8 cellular contexts compared by ENCODE assay signal in the genomic region with DNA sequence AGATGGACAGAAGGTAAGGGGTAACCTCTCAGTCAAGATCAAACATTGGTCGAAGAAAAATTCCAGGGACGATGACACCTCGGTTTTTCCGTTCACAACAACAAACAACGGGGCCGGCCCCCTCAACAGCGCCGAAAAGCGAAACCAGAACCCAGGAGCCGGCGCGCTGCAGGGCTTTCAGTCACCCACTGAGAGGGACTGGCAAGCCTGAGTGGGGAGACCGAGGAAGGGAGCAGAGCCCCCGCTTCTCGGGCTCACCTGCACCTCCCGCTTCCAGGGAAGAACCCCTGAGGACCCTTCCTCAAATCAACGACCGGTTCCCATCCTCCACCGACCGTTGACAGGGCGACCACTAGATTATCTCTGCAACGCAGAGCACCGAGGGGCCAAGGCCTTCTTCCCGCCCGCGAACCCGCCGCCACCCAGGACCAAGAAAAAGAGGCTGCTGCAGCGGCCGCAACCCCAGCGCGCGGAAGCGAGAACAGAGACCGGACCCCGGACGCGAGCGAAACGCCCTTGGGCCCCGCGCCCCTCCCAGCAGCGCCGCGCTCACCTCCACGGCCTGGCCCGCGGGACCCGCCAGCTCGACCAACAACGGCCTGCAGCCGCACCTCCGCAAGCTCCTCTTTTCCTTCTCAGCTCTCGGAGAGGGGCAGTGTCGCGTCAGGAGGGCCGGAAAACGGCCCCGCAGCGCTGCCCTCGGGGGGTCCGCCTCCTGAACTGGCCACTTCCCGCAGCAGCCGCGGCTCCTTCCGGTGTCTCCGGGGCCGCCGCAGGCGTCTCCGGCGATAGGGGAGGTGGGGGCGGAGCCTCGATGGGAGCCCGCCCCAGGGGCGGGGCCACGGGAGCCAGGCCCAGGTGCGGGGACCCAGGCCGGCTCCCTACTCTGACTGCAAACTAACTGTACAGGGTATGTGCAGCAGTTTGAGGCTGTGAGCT. TPM values are rescaled to one million over a fixed set of nuclear protein-coding genes. Genes with fewer than 3 reads are reported as not detected.
DNase-seq lines count a peak whose midpoint lies in the region; ATAC-seq, FAIRE-seq and TF ChIP-seq lines count a peak whose summit lies in the region.

A gene (minus strand): TSS at position 763 of the 939 bp plus-strand sequence. CDS start 18,155 bp downstream, outside the sequence.

- WGBS in psoas muscle, 3 donors, result 0 to 1% (median 1%) methylated on average over 62 to 79 of the region's 79 CpGs

- FAIRE-seq in GM12892 (lab: Jason Lieb, UNC) (peak; percentile 93), urothelium cell line (lab: Jason Lieb, UNC) (no peak)

- H3K36me3 Mint-ChIP-seq in T-helper 1 cell treated with Interleukin-12 subunit alpha and Interleukin-12 subunit beta and Interleukin-4 antibody, amounts not matched to agents 30 μg/mL and 1 μg/mL, for 36 hours (ENCODE audit: low read depth), result peaks cover 2% of the 10 kb centered on the region

- H3K4me1 ChIP-seq in left ventricle myocardium inferior (peaks cover 53% of the 10 kb centered on the region), psoas muscle (peaks cover 31% of the 10 kb centered on the region)

- ATAC-seq in HG02678 (IDR thresholded peaks at IDR 0.05; ENCODE audit: unreplicated experiment) (peak; percentile 96), psoas muscle (peak; percentile 98 to 99 (median 98))

- TF ChIP-seq POLR2A in GM12892 (IDR thresholded peaks at IDR 0.05; ENCODE audit: low read depth, low read length), result peak; percentile 55; the same call in 1 of the 2 replicates

- TF ChIP-seq CTCF in left ventricle myocardium inferior (IDR thresholded peaks at IDR 0.05; ENCODE audit: borderline replicate concordance), result peak; percentile 13
- no peak for TF ChIP-seq CTCF in psoas muscle (IDR thresholded peaks at IDR 0.05)

- intact Hi-C loops in left ventricle myocardium inferior (cut with micrococcal nuclease) (no loop called here), psoas muscle (cut with DNase I) (loop anchor here in 1 of 2 donors (2.0 kb wide), 1 partner anchor 19 kb away; a partner anchor contains a TSS)

- DNase-seq in GM12892 (ENCODE audit: insufficient read length) (peak; percentile 73), NCI-H128 (lab: John Stamatoyannopoulos, UW; ENCODE audit: unreplicated experiment) (peak; percentile 85), amniotic epithelial cell (ENCODE audit: low read depth) (peak; percentile 69), left ventricle myocardium inferior (peak; percentile 90), psoas muscle (peak; percentile 89 to 93), urothelium cell line (ENCODE audit: low spot score) (peak; percentile 95)

- peak within 1 kb of the TSS; percentile 94 for H3K27ac ChIP-seq in left ventricle myocardium inferior (replicated peaks)
- H3K27ac ChIP-seq in psoas muscle, result peak within 1 kb of the TSS; percentile 87

- peaks cover 27% of the 10 kb centered on the region for H3K4me1 Mint-ChIP-seq in T-helper 1 cell treated with Interleukin-12 subunit alpha and Interleukin-12 subunit beta and Interleukin-4 antibody, amounts not matched to agents 30 μg/mL and 1 μg/mL, for 36 hours (ENCODE audit: low read depth)

- no peaks in the 10 kb centered on the region for H3K27me3 Mint-ChIP-seq in T-helper 1 cell treated with Interleukin-12 subunit alpha and Interleukin-12 subunit beta and Interleukin-4 antibody, amounts not matched to agents 30 μg/mL and 1 μg/mL, for 36 hours (ENCODE audit: low read depth)

- peak within 1 kb of the TSS; percentile 92 for H3K27ac Mint-ChIP-seq in T-helper 1 cell treated with Interleukin-12 subunit alpha and Interleukin-12 subunit beta and Interleukin-4 antibody, amounts not matched to agents 30 μg/mL and 1 μg/mL, for 36 hours

- H3K36me3 ChIP-seq in left ventricle myocardium inferior (no peaks in the 10 kb centered on the region), psoas muscle (ENCODE audit: insufficient read depth in 1 of 2, low read depth in 1 of 2) (no peaks in the 10 kb centered on the region)

- peak within 1 kb of the TSS; percentile 96 for H3K4me3 ChIP-seq in left ventricle myocardium inferior
- peak within 1 kb of the TSS; percentile 80 for H3K4me3 ChIP-seq in psoas muscle

- H3K27me3 ChIP-seq in left ventricle myocardium inferior (ENCODE audit: low read depth), result no peaks in the 10 kb centered on the region
- H3K27me3 ChIP-seq in psoas muscle (ENCODE audit: insufficient read depth in 3 of 3, low read length in 2 of 3), result no peaks in the 10 kb centered on the region

- H3K9me3 ChIP-seq in left ventricle myocardium inferior (replicated peaks) (no peaks in the 10 kb centered on the region), psoas muscle (no peaks in the 10 kb centered on the region)

- no peaks in the 10 kb centered on the region for H3K9me3 Mint-ChIP-seq in T-helper 1 cell treated with Interleukin-12 subunit alpha and Interleukin-12 subunit beta and Interleukin-4 antibody, amounts not matched to agents 30 μg/mL and 1 μg/mL, for 36 hours

- H3K4me3 Mint-ChIP-seq in T-helper 1 cell treated with Interleukin-12 subunit alpha and Interleukin-12 subunit beta and Interleukin-4 antibody, amounts not matched to agents 30 μg/mL and 1 μg/mL, for 36 hours, result peak within 1 kb of the TSS; percentile 91

RNA-seq across cellular contexts. Expression of the gene that starts here (rescaled TPM):
- 28.7 TPM for polyA plus RNA-seq in GM12892 (2012; ENCODE audit: missing spikeins)
- total RNA-seq in left ventricle myocardium inferior, result 24.2 TPM
- 10 to 100 TPM; 21.0 to 24.9 (median 23.4) TPM for total RNA-seq in psoas muscle
- polyA plus RNA-seq in psoas muscle, result 10 to 100 TPM; 13.4 to 37.5 (median 15.0) TPM

Comparison
In these comparisons a context has a peak if more than half of its experiments do, and no peak if none do; other contexts are left out.
1. Peak in every context shown above with its lines: DNase-seq, ATAC-seq, H3K4me3 ChIP-seq and H3K27ac ChIP-seq.